8 cellular contexts compared by ENCODE assay signal in genomic region chr7:25862254-25862992, GRCh38.
A peak's percentile ranks its signal among the peaks of the same experiment; 100 is the strongest.
DNase-seq lines count a peak whose midpoint lies in the region; ATAC-seq and TF ChIP-seq lines count a peak whose summit lies in the region.

No MANE protein-coding gene starts in this region.

- H3K4me1 Mint-ChIP-seq in activated CD8-positive, alpha-beta memory T cell treated with anti-CD3 and anti-CD28 coated beads, Interleukin-2, amount 10 ng/mL, durations not matched to agents 7 days and 5 days: peaks cover 41% of the 10 kb centered on the region
- peaks cover 12% of the 10 kb centered on the region for H3K4me1 Mint-ChIP-seq in neural crest cell

- H3K27me3 Mint-ChIP-seq in activated CD8-positive, alpha-beta memory T cell treated with anti-CD3 and anti-CD28 coated beads, Interleukin-2, amount 10 ng/mL, durations not matched to agents 7 days and 5 days: peaks cover 49% of the 10 kb centered on the region
- peaks cover 28% of the 10 kb centered on the region for H3K27me3 Mint-ChIP-seq in neural crest cell (ENCODE audit: low read depth)

- peak overlapping the region; percentile 32 for H3K9ac ChIP-seq in HUES6 (ENCODE audit: low read length)

- no peaks in the 10 kb centered on the region for H3K36me3 ChIP-seq in HUES6 (ENCODE audit: control insufficient read depth, insufficient read depth, low read length)
- H3K36me3 ChIP-seq in thoracic aorta: no peaks in the 10 kb centered on the region

- ATAC-seq in GM21619 (IDR thresholded peaks at IDR 0.05; ENCODE audit: unreplicated experiment) (peak; percentile 87), thoracic aorta (ENCODE audit: insufficient number of reproducible peaks, low FRiP score, low read depth) (peak; percentile 88)
- peak; percentile 92 for ATAC-seq in activated CD8-positive, alpha-beta memory T cell treated with anti-CD3 and anti-CD28 coated beads, Interleukin-2, amount 10 ng/mL, durations not matched to agents 7 days and 5 days

- DNase-seq in DMS53 (lab: John Stamatoyannopoulos, UW) (peak; percentile 97), NOMO-1 treated with dmso at 0.1 percent for 144 hours (lab: John Stamatoyannopoulos, UW; ENCODE audit: unreplicated experiment) (peak; percentile 100), epithelial cell of esophagus (ENCODE audit: low read depth) (peak; percentile 100), neural crest cell (ENCODE audit: low read depth, low spot score) (peak; percentile 99), thoracic aorta (ENCODE audit: low spot score) (no peak)
- peak; percentile 99 for DNase-seq in activated CD8-positive, alpha-beta memory T cell treated with anti-CD3 and anti-CD28 coated beads, Interleukin-2, amount 10 ng/mL, durations not matched to agents 7 days and 5 days

- H3K27ac ChIP-seq in HUES6 (ENCODE audit: low read depth, low read length) (peak overlapping the region; percentile 22; the same call in 1 of the 2 replicates), thoracic aorta (no peak overlapping the region)

- H3K27me3 ChIP-seq in HUES6 (ENCODE audit: control insufficient read depth, insufficient read depth, low read length) (peaks cover 56% of the 10 kb centered on the region), thoracic aorta (replicated peaks; ENCODE audit: insufficient read depth) (peaks cover 49% of the 10 kb centered on the region)

- CTCF ChIA-PET in activated CD8-positive, alpha-beta memory T cell treated with anti-CD3 and anti-CD28 coated beads, Interleukin-2, amount 10 ng/mL, durations not matched to agents 7 days and 5 days (lab: Charles Lee): interaction anchor here (0.7 to 2.6 kb wide), 9 partner anchors 11 to 1299 kb away, joined by 3 to 16 read pairs (median 3); no protein-coding TSS in a partner anchor

- peak overlapping the region; percentile 85 for H3K27ac Mint-ChIP-seq in activated CD8-positive, alpha-beta memory T cell treated with anti-CD3 and anti-CD28 coated beads, Interleukin-2, amount 10 ng/mL, durations not matched to agents 7 days and 5 days
- no peak overlapping the region for H3K27ac Mint-ChIP-seq in neural crest cell (ENCODE audit: unreplicated experiment)

- TF ChIP-seq CTCF in epithelial cell of esophagus (IDR thresholded peaks at IDR 0.05; ENCODE audit: insufficient read depth, low read depth, low read length, missing control alignments) (no peak), neural crest cell (conservative IDR thresholded peaks at IDR 0.05) (no peak), thoracic aorta (IDR thresholded peaks at IDR 0.05) (no peak)

- H3K36me3 Mint-ChIP-seq in activated CD8-positive, alpha-beta memory T cell treated with anti-CD3 and anti-CD28 coated beads, Interleukin-2, amount 10 ng/mL, durations not matched to agents 7 days and 5 days: peaks cover 12% of the 10 kb centered on the region
- peaks cover 2% of the 10 kb centered on the region for H3K36me3 Mint-ChIP-seq in neural crest cell (ENCODE audit: low read depth)

- H3K9me3 Mint-ChIP-seq in activated CD8-positive, alpha-beta memory T cell treated with anti-CD3 and anti-CD28 coated beads, Interleukin-2, amount 10 ng/mL, durations not matched to agents 7 days and 5 days (ENCODE audit: low read depth): no peaks in the 10 kb centered on the region
- no peaks in the 10 kb centered on the region for H3K9me3 Mint-ChIP-seq in neural crest cell

- H3K9me3 ChIP-seq in HUES6 (ENCODE audit: control insufficient read depth, insufficient read depth, low read depth, low read length) (no peaks in the 10 kb centered on the region), thoracic aorta (no peaks in the 10 kb centered on the region)

- peak overlapping the region; percentile 17; the same call in 1 of the 2 replicates for H3K4me3 ChIP-seq in HUES6 (ENCODE audit: low read depth, low read length)
- peak overlapping the region; percentile 34 for H3K4me3 ChIP-seq in epithelial cell of esophagus (ENCODE audit: low read length)
- H3K4me3 ChIP-seq in thoracic aorta: peak overlapping the region; percentile 45

- H3K4me1 ChIP-seq in HUES6 (ENCODE audit: control insufficient read depth, insufficient read depth, low read length): peaks cover 63% of the 10 kb centered on the region
- peaks cover 0 to 11% of the 10 kb centered on the region in 2 donors for H3K4me1 ChIP-seq in thoracic aorta (ENCODE audit: control insufficient read depth in 1 of 2, low read depth in 2 of 2)

- peak overlapping the region; percentile 78 for H3K4me3 Mint-ChIP-seq in activated CD8-positive, alpha-beta memory T cell treated with anti-CD3 and anti-CD28 coated beads, Interleukin-2, amount 10 ng/mL, durations not matched to agents 7 days and 5 days
- peak overlapping the region; percentile 85 for H3K4me3 Mint-ChIP-seq in neural crest cell
